Comparison of ENCODE assay signal across 1 cellular context in the genomic region with DNA sequence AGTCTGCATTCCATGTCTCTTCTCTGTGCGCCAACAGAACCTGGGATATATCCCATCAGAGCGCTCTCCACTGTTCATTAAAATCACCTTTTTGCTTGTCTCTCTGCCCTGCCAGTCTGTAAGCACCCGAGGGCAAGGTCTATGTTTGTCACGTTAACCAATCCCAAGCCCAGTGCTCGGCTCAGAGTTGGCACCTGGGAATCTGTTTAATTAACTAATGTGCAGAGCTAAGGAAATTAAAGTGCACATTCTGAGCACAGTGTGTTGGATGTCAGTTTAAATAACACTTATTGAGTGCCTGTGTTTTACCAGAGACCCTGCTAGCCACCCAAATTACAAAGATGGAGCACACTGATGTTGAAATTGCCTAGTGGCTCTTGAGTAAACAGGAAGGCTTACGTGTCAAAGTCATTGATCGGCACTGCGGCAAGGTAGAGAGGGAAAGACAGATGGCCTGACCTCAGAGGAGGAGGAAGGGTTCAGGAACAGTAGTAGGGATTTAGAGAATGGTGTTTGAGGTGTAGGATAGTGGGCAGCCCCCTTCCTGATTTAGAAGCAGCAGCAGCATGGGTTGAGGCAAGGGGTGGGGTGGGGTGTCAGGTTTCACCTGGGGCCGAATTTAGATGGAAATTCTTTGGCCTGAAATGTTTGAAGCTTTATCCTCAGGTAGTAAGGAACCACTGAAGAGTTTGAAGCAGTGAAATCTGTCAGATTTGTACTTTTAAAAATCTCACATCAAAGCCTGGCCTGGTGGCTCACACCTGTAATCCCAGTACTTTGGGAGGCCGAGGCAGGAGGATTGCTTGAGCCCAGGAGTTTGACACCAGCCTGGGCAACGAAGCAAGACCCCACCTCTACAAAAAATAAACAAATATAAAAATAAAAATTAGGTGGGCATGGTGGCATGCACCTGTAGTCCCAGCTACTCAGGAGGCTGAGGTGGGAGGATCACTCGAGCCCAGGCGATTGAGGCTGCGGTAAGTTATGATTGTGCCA.
TF ChIP-seq lines count a peak whose summit lies in the region.

No MANE protein-coding gene starts in this region.

TF ChIP-seq in HepG2, 621 proteins besides CTCF, POLR2A, EP300 and RAD21 (continued from another document and continues in another):
- TF ChIP-seq TIGD3 (CRISPR knock-in tag; IDR thresholded peaks at IDR 0.05; ENCODE audit: borderline replicate concordance) (0 out of 2 replicates have a peak, but pooled peaks have one; percentile 71), ZNF510 (CRISPR knock-in tag; IDR thresholded peaks at IDR 0.05; ENCODE audit: low read depth) (no peak), SMARCC2 (IDR thresholded peaks at IDR 0.05) (no peak), SNAI1 (CRISPR knock-in tag; IDR thresholded peaks at IDR 0.05; ENCODE audit: borderline replicate concordance) (no peak), ZNF331 (CRISPR knock-in tag; IDR thresholded peaks at IDR 0.05) (peak; percentile 88; the same call in 1 of the 2 replicates), ZNF501 (CRISPR knock-in tag; IDR thresholded peaks at IDR 0.05) (peak; percentile 41; the same call in 1 of the 2 replicates), NR3C1 (CRISPR knock-in tag; IDR thresholded peaks at IDR 0.05) (no peak), TCF7 (IDR thresholded peaks at IDR 0.05; ENCODE audit: low read depth) (peak; percentile 84), SRSF1 (optimal IDR thresholded peaks at IDR 0.05; ENCODE audit: low read depth, low read length) (no peak), ZNF816 (CRISPR knock-in tag; IDR thresholded peaks at IDR 0.05; ENCODE audit: borderline replicate concordance) (no peak), ZNF83 (CRISPR knock-in tag; IDR thresholded peaks at IDR 0.05; ENCODE audit: borderline replicate concordance) (no peak), SOX6 (IDR thresholded peaks at IDR 0.05) (no peak), SOX6 (CRISPR knock-in tag; IDR thresholded peaks at IDR 0.05) (peak; percentile 86), CEBPB (IDR thresholded peaks at IDR 0.05; ENCODE audit: borderline replicate concordance, low read depth, low read length) (peak; percentile 86), NFYB (CRISPR knock-in tag; IDR thresholded peaks at IDR 0.05) (no peak; the same call in 1 of the 2 replicates), RAD51 (IDR thresholded peaks at IDR 0.05; ENCODE audit: borderline replicate concordance) (no peak), ZNF430 (CRISPR knock-in tag; IDR thresholded peaks at IDR 0.05) (no peak; the same call in 1 of the 2 replicates), RBM39 (IDR thresholded peaks at IDR 0.05; ENCODE audit: low read depth, low read length, poor library complexity, severe bottlenecking) (no peak), SSRP1 (CRISPR knock-in tag; IDR thresholded peaks at IDR 0.05) (peak; percentile 90; the same call in 1 of the 2 replicates), NBN (conservative IDR thresholded peaks at IDR 0.05) (no peak), ZNF563 (CRISPR knock-in tag; IDR thresholded peaks at IDR 0.05) (no peak), TAF1 (CRISPR knock-in tag; IDR thresholded peaks at IDR 0.05) (no peak), TRAFD1 (CRISPR knock-in tag; IDR thresholded peaks at IDR 0.05; ENCODE audit: borderline replicate concordance) (no peak), ZNF687 (CRISPR knock-in tag; IDR thresholded peaks at IDR 0.05) (no peak; the same call in 1 of the 2 replicates)
- TF ChIP-seq, protein P1, sequence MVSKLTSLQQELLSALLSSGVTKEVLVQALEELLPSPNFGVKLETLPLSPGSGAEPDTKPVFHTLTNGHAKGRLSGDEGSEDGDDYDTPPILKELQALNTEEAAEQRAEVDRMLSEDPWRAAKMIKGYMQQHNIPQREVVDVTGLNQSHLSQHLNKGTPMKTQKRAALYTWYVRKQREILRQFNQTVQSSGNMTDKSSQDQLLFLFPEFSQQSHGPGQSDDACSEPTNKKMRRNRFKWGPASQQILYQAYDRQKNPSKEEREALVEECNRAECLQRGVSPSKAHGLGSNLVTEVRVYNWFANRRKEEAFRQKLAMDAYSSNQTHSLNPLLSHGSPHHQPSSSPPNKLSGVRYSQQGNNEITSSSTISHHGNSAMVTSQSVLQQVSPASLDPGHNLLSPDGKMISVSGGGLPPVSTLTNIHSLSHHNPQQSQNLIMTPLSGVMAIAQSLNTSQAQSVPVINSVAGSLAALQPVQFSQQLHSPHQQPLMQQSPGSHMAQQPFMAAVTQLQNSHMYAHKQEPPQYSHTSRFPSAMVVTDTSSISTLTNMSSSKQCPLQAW (CRISPR knock-in tag; IDR thresholded peaks at IDR 0.05), result peak; percentile 77
- TF ChIP-seq, protein P2, sequence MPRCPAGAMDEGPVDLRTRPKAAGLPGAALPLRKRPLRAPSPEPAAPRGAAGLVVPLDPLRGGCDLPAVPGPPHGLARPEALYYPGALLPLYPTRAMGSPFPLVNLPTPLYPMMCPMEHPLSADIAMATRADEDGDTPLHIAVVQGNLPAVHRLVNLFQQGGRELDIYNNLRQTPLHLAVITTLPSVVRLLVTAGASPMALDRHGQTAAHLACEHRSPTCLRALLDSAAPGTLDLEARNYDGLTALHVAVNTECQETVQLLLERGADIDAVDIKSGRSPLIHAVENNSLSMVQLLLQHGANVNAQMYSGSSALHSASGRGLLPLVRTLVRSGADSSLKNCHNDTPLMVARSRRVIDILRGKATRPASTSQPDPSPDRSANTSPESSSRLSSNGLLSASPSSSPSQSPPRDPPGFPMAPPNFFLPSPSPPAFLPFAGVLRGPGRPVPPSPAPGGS (CRISPR knock-in tag; IDR thresholded peaks at IDR 0.05), result peak; percentile 71
- TF ChIP-seq, protein P3, sequence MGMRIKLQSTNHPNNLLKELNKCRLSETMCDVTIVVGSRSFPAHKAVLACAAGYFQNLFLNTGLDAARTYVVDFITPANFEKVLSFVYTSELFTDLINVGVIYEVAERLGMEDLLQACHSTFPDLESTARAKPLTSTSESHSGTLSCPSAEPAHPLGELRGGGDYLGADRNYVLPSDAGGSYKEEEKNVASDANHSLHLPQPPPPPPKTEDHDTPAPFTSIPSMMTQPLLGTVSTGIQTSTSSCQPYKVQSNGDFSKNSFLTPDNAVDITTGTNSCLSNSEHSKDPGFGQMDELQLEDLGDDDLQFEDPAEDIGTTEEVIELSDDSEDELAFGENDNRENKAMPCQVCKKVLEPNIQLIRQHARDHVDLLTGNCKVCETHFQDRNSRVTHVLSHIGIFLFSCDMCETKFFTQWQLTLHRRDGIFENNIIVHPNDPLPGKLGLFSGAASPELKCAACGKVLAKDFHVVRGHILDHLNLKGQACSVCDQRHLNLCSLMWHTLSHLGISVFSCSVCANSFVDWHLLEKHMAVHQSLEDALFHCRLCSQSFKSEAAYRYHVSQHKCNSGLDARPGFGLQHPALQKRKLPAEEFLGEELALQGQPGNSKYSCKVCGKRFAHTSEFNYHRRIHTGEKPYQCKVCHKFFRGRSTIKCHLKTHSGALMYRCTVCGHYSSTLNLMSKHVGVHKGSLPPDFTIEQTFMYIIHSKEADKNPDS (CRISPR knock-in tag; IDR thresholded peaks at IDR 0.05), result 0 out of 2 replicates have a peak, but pooled peaks have one; percentile 35
- TF ChIP-seq, protein P4, sequence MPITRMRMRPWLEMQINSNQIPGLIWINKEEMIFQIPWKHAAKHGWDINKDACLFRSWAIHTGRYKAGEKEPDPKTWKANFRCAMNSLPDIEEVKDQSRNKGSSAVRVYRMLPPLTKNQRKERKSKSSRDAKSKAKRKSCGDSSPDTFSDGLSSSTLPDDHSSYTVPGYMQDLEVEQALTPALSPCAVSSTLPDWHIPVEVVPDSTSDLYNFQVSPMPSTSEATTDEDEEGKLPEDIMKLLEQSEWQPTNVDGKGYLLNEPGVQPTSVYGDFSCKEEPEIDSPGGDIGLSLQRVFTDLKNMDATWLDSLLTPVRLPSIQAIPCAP (CRISPR knock-in tag; IDR thresholded peaks at IDR 0.05; ENCODE audit: low read depth), result no peak
- TF ChIP-seq, protein P5, sequence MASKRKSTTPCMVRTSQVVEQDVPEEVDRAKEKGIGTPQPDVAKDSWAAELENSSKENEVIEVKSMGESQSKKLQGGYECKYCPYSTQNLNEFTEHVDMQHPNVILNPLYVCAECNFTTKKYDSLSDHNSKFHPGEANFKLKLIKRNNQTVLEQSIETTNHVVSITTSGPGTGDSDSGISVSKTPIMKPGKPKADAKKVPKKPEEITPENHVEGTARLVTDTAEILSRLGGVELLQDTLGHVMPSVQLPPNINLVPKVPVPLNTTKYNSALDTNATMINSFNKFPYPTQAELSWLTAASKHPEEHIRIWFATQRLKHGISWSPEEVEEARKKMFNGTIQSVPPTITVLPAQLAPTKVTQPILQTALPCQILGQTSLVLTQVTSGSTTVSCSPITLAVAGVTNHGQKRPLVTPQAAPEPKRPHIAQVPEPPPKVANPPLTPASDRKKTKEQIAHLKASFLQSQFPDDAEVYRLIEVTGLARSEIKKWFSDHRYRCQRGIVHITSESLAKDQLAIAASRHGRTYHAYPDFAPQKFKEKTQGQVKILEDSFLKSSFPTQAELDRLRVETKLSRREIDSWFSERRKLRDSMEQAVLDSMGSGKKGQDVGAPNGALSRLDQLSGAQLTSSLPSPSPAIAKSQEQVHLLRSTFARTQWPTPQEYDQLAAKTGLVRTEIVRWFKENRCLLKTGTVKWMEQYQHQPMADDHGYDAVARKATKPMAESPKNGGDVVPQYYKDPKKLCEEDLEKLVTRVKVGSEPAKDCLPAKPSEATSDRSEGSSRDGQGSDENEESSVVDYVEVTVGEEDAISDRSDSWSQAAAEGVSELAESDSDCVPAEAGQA (IDR thresholded peaks at IDR 0.05; ENCODE audit: low read depth), result no peak; the same call in 1 of the 2 replicates
- TF ChIP-seq, protein P5 (CRISPR knock-in tag; IDR thresholded peaks at IDR 0.05; ENCODE audit: borderline replicate concordance), result no peak
